ENCODE assay signal across 9 cellular contexts in genomic region chr18:9902287-9902686, GRCh38. TPM values are rescaled to one million over a fixed set of nuclear protein-coding genes. Genes with fewer than 3 reads are reported as not detected.
"Had no signal": no experiment of that assay in that cellular context is flagged by ENCODE, and none has a peak within 500 bp of the region (broad histone marks: within the 10 kb centered on the region; RNA-seq: fewer than 3 reads in every experiment).

No MANE protein-coding gene starts in this region.

RNA-seq across cellular contexts. Expression of gene TXNDC2, which starts 16.5 kb away (rescaled TPM):
- total RNA-seq: left lobe of liver; left ventricle myocardium superior; myocyte; natural killer cell treated with Interleukin-12 subunit alpha and Interleukin-12 subunit beta and Interleukin-15 and Interleukin-18, amount 100 ng/mL, for 72 hours; pancreas; sigmoid colon; suprapubic skin had no signal
- polyA plus RNA-seq: keratinocyte; naive thymus-derived CD4-positive, alpha-beta T cell; pancreas had no signal
